1 cellular context compared by ENCODE assay signal in the genomic region with DNA sequence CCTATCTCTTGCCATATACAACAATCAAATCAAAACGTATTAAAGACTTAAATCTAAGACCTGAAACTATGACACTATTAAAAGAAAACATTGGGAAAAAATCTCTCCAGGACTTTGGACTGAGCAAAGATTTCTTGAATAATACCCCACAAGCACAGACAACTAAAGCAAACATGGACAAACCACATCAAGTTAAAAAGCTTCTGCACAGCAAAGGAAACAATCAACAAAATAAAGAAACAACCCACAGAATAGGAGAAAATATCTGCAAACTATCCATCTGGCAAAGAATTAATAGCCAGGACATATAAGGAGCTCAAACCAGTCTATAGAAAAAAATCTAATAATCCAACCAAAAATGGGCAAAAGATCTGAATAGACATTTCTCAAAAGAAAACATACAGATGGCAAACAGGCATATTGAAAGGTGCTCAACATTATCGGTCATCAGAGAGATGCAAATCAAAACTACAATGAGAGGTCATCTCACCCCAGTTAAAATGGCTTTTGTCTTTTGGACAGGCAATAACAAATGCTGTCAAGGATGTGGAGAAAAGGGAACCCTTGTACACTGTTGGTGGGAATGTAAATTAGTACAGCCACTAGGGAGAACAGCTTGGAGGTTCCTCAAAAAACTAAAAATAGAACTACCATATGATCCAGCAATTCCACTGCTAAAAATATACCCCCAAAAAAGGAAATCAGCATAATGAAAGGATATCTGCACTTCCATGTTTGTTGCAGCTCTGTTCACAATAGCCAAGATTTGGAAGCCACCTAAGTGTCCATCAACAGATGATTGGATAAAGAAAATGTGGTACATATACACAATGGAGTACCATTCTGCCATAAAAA.
TF ChIP-seq lines count a peak whose summit lies in the region.
"Not testable (repeated sequence)": the region's sequence is repeated elsewhere in the genome, so short reads cannot be mapped to it uniquely, and the experiment has no call there.

No MANE protein-coding gene starts in this region.

TF ChIP-seq in HepG2, 621 proteins besides CTCF, POLR2A, EP300 and RAD21 (continued from another document and continues in another):
- TF ChIP-seq, protein P1, sequence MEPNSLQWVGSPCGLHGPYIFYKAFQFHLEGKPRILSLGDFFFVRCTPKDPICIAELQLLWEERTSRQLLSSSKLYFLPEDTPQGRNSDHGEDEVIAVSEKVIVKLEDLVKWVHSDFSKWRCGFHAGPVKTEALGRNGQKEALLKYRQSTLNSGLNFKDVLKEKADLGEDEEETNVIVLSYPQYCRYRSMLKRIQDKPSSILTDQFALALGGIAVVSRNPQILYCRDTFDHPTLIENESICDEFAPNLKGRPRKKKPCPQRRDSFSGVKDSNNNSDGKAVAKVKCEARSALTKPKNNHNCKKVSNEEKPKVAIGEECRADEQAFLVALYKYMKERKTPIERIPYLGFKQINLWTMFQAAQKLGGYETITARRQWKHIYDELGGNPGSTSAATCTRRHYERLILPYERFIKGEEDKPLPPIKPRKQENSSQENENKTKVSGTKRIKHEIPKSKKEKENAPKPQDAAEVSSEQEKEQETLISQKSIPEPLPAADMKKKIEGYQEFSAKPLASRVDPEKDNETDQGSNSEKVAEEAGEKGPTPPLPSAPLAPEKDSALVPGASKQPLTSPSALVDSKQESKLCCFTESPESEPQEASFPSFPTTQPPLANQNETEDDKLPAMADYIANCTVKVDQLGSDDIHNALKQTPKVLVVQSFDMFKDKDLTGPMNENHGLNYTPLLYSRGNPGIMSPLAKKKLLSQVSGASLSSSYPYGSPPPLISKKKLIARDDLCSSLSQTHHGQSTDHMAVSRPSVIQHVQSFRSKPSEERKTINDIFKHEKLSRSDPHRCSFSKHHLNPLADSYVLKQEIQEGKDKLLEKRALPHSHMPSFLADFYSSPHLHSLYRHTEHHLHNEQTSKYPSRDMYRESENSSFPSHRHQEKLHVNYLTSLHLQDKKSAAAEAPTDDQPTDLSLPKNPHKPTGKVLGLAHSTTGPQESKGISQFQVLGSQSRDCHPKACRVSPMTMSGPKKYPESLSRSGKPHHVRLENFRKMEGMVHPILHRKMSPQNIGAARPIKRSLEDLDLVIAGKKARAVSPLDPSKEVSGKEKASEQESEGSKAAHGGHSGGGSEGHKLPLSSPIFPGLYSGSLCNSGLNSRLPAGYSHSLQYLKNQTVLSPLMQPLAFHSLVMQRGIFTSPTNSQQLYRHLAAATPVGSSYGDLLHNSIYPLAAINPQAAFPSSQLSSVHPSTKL (CRISPR knock-in tag; IDR thresholded peaks at IDR 0.05): peak; percentile 70
- peak; percentile 24; the same call in 1 of the 2 replicates for TF ChIP-seq NR2F6 (IDR thresholded peaks at IDR 0.05)
- not testable (repeated sequence) for TF ChIP-seq NR2F6 (CRISPR knock-in tag; IDR thresholded peaks at IDR 0.05); FOXA1 (IDR thresholded peaks at IDR 0.05); SOX13 (IDR thresholded peaks at IDR 0.05); CREM (CRISPR knock-in tag; IDR thresholded peaks at IDR 0.05)
- peak; percentile 52; the same call in 1 of the 2 replicates for TF ChIP-seq FOXA1 (CRISPR knock-in tag; IDR thresholded peaks at IDR 0.05)
- peak; percentile 17; the same call in 1 of the 2 replicates for TF ChIP-seq ZBTB25 (CRISPR knock-in tag; IDR thresholded peaks at IDR 0.05)
- 0 out of 2 replicates have a peak, but pooled peaks have one; percentile 61 for TF ChIP-seq ATM (IDR thresholded peaks at IDR 0.05; ENCODE audit: borderline replicate concordance)
- peak; percentile 89 for TF ChIP-seq GATAD2A (CRISPR knock-in tag; IDR thresholded peaks at IDR 0.05)
- TF ChIP-seq HNF4G (IDR thresholded peaks at IDR 0.05; ENCODE audit: borderline replicate concordance, low read depth, low read length): peak; percentile 83
- TF ChIP-seq HNF4G (CRISPR knock-in tag; IDR thresholded peaks at IDR 0.05; ENCODE audit: borderline replicate concordance, low read depth): 0 out of 2 replicates have a peak, but pooled peaks have one; percentile 46
- TF ChIP-seq, protein P2, sequence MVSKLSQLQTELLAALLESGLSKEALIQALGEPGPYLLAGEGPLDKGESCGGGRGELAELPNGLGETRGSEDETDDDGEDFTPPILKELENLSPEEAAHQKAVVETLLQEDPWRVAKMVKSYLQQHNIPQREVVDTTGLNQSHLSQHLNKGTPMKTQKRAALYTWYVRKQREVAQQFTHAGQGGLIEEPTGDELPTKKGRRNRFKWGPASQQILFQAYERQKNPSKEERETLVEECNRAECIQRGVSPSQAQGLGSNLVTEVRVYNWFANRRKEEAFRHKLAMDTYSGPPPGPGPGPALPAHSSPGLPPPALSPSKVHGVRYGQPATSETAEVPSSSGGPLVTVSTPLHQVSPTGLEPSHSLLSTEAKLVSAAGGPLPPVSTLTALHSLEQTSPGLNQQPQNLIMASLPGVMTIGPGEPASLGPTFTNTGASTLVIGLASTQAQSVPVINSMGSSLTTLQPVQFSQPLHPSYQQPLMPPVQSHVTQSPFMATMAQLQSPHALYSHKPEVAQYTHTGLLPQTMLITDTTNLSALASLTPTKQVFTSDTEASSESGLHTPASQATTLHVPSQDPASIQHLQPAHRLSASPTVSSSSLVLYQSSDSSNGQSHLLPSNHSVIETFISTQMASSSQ (IDR thresholded peaks at IDR 0.05; ENCODE audit: low read depth): 0 out of 2 replicates have a peak, but pooled peaks have one; percentile 10
- TF ChIP-seq, protein P2 (CRISPR knock-in tag; IDR thresholded peaks at IDR 0.05; ENCODE audit: borderline replicate concordance): not testable (repeated sequence)
- peak; percentile 84 for TF ChIP-seq GFI1 (CRISPR knock-in tag; IDR thresholded peaks at IDR 0.05; ENCODE audit: borderline replicate concordance)
- TF ChIP-seq ASH2L (IDR thresholded peaks at IDR 0.05; ENCODE audit: insufficient read length, low read depth, low read length): peak; percentile 28
- TF ChIP-seq SAP130 (CRISPR knock-in tag; IDR thresholded peaks at IDR 0.05; ENCODE audit: low read depth): peak; percentile 34; the same call in 1 of the 2 replicates
- TF ChIP-seq AHDC1 (CRISPR knock-in tag; IDR thresholded peaks at IDR 0.05; ENCODE audit: borderline replicate concordance): peak; percentile 82; the same call in 1 of the 2 replicates
- peak in 1 of 2 experiments; percentile 67; a peak in 2 of 4 replicates for TF ChIP-seq SOX13 (CRISPR knock-in tag; conservative IDR thresholded peaks at IDR 0.05 in 1 of 2, IDR thresholded peaks at IDR 0.05 in 1 of 2)
- peak; percentile 63; the same call in 1 of the 2 replicates for TF ChIP-seq ZSCAN9 (CRISPR knock-in tag; IDR thresholded peaks at IDR 0.05; ENCODE audit: borderline replicate concordance)
- peak; percentile 56 for TF ChIP-seq HDAC2 (CRISPR knock-in tag; IDR thresholded peaks at IDR 0.05)
- TF ChIP-seq SP5 (CRISPR knock-in tag; IDR thresholded peaks at IDR 0.05; ENCODE audit: borderline replicate concordance, low read depth): 0 out of 2 replicates have a peak, but pooled peaks have one; percentile 8
- 0 out of 2 replicates have a peak, but pooled peaks have one; percentile 20 for TF ChIP-seq SMYD3 (CRISPR knock-in tag; IDR thresholded peaks at IDR 0.05)
- peak; percentile 65; the same call in 1 of the 2 replicates for TF ChIP-seq NCOA2 (CRISPR knock-in tag; IDR thresholded peaks at IDR 0.05)
- 0 out of 4 replicates have a peak, but pooled peaks of 1 of the 2 experiments have one; percentile 26 for TF ChIP-seq ATF4 (CRISPR knock-in tag; IDR thresholded peaks at IDR 0.05)
- TF ChIP-seq CREM (IDR thresholded peaks at IDR 0.05): peak; percentile 61
- TF ChIP-seq HMGXB3 (CRISPR knock-in tag; IDR thresholded peaks at IDR 0.05; ENCODE audit: borderline replicate concordance): 0 out of 2 replicates have a peak, but pooled peaks have one; percentile 54
